ENCODE assay signal across 18 cellular contexts in genomic region chr21:42754270-42754933, GRCh38.
"Had no signal": no experiment of that assay in that cellular context is flagged by ENCODE, and none has a peak within 500 bp of the region (broad histone marks: within the 10 kb centered on the region; RNA-seq: fewer than 3 reads in every experiment).

No MANE protein-coding gene starts in this region.

- H3K27ac ChIP-seq: dorsolateral prefrontal cortex, esophagus squamous epithelium, gastrocnemius medialis, tibial artery had no signal

- H3K27me3 ChIP-seq: dorsolateral prefrontal cortex, esophagus squamous epithelium, gastrocnemius medialis, tibial artery had no signal

- DNase-seq: activated CD4-positive, alpha-beta T cell treated with anti-CD3 and anti-CD28 coated beads for 4 hours; activated CD4-positive, alpha-beta T cell treated with anti-CD3 and anti-CD28 coated beads, Interleukin-2, amount 50 U/mL, for 48 hours; activated CD4-positive, CD25-positive, alpha-beta regulatory T cell; activated effector memory CD4-positive, alpha-beta T cell treated with anti-CD3 and anti-CD28 coated beads, Interleukin-2, amount 50 U/mL, for 16 hours; activated naive CD4-positive, alpha-beta T cell treated with anti-CD3 and anti-CD28 coated beads, Interleukin-2, amount 10 ng/mL, durations not matched to agents 7 days and 5 days; activated T-cell treated with anti-CD3 and anti-CD28 coated beads, Interleukin-2, amount 50 U/mL, for 72 hours; amygdala; effector memory CD8-positive, alpha-beta T cell; esophagus squamous epithelium; gastrocnemius medialis; naive thymus-derived CD4-positive, alpha-beta T cell; occipital lobe; stimulated activated CD4-positive, alpha-beta T cell treated with anti-CD3 and anti-CD28 coated beads, Interleukin-4, amount 100 ng/mL, for 4 hours; T-cell; T-helper 9 cell; tibial artery had no signal

- H3K9me3 ChIP-seq: esophagus squamous epithelium, gastrocnemius medialis, tibial artery had no signal

- H3K4me1 ChIP-seq: gastrocnemius medialis, tibial artery had no signal

- H3K4me3 ChIP-seq: dorsolateral prefrontal cortex, esophagus squamous epithelium, gastrocnemius medialis, lung, tibial artery had no signal

- H3K36me3 ChIP-seq: esophagus squamous epithelium, gastrocnemius medialis had no signal
